In the genomic region with DNA sequence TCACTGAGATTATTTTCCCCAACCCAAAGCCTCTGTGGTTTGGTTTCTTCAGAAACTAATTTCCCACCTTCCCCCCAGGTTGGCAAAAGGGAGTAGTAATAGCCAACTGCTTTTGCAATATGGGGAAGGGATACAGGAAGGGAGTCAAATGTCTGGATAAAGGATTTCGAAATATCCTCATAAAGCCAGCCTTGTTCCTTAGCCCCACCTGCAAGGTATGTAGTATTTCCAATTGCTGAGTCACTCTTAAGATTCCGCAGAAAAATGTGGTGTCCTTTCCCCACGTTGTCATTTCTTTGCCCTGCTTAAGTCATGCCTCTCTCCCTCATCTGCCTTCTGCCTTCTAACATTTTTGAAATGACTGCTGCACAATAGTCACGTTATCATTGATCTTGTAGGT, we compare ENCODE assay signal across 1 cellular context.
TF ChIP-seq lines count a peak whose summit lies in the region.

No MANE protein-coding gene starts in this region.

TF ChIP-seq in SK-N-SH treated with all-trans-retinoic acid at 6 μM for 48 hours, 23 proteins besides CTCF, POLR2A, EP300 and RAD21 (continued from another document):
- TF ChIP-seq, protein P1, sequence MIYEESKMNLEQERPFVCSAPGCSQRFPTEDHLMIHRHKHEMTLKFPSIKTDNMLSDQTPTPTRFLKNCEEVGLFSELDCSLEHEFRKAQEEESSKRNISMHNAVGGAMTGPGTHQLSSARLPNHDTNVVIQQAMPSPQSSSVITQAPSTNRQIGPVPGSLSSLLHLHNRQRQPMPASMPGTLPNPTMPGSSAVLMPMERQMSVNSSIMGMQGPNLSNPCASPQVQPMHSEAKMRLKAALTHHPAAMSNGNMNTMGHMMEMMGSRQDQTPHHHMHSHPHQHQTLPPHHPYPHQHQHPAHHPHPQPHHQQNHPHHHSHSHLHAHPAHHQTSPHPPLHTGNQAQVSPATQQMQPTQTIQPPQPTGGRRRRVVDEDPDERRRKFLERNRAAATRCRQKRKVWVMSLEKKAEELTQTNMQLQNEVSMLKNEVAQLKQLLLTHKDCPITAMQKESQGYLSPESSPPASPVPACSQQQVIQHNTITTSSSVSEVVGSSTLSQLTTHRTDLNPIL (CRISPR knock-in tag; IDR thresholded peaks at IDR 0.05; ENCODE audit: low read depth), result no peak
- TF ChIP-seq ISL1 (CRISPR knock-in tag; IDR thresholded peaks at IDR 0.05), result no peak
- no peak for TF ChIP-seq ZFP30 (CRISPR knock-in tag; IDR thresholded peaks at IDR 0.05)
- no peak for TF ChIP-seq CSDC2 (CRISPR knock-in tag; IDR thresholded peaks at IDR 0.05)
